In genomic region chr5:58043607-58043945, GRCh38 we compare ENCODE assay signal across 22 cellular contexts.
"Had no signal": no experiment of that assay in that cellular context is flagged by ENCODE, and none has a peak within 500 bp of the region (broad histone marks: within the 10 kb centered on the region; RNA-seq: fewer than 3 reads in every experiment).

No MANE protein-coding gene starts in this region.

- H3K9me3 ChIP-seq: body of pancreas, sigmoid colon, testis, uterus had no signal

- H3K27ac ChIP-seq: body of pancreas, cardiac muscle cell, sigmoid colon, testis, uterus, WERI-Rb-1 had no signal

- DNase-seq: activated CD4-positive, alpha-beta T cell treated with anti-CD3 and anti-CD28 coated beads, Interleukin-2, amount 10 ng/mL, durations not matched to agents 7 days and 5 days; activated CD4-positive, CD25-positive, alpha-beta regulatory T cell treated with anti-CD3 and anti-CD28 coated beads, Interleukin-2, amount 50 U/mL, for 72 hours; activated CD8-positive, alpha-beta memory T cell treated with anti-CD3 and anti-CD28 coated beads, Interleukin-2, amount 10 ng/mL, durations not matched to agents 7 days and 5 days; activated CD8-positive, alpha-beta T cell treated with anti-CD3 and anti-CD28 coated beads for 36 hours; activated gamma-delta T cell; activated naive CD4-positive, alpha-beta T cell treated with anti-CD3 and anti-CD28 coated beads, Interleukin-2, amount 50 U/mL, for 16 hours; activated naive CD8-positive, alpha-beta T cell treated with anti-CD3 and anti-CD28 coated beads, Interleukin-2, amount 50 U/mL, for 24 hours; anterior cingulate cortex; body of pancreas; cortex of kidney; kidney glomerular epithelial cell; naive B cell; retina; sigmoid colon; stimulated activated CD4-positive, alpha-beta T cell treated with anti-CD3 and anti-CD28 coated beads, Interleukin-4, amount 100 ng/mL, for 1 hour; stimulated activated naive CD4-positive, alpha-beta T cell; T-helper 1 cell; testis; uterus; WERI-Rb-1 had no signal

- FAIRE-seq: TTC549 had no signal

- H3K27me3 ChIP-seq: body of pancreas, cardiac muscle cell, sigmoid colon, testis, uterus had no signal

- H3K4me1 ChIP-seq: sigmoid colon, uterus had no signal

- ATAC-seq: activated CD8-positive, alpha-beta memory T cell treated with anti-CD3 and anti-CD28 coated beads, Interleukin-2, amount 10 ng/mL, durations not matched to agents 7 days and 5 days; activated CD8-positive, alpha-beta T cell treated with anti-CD3 and anti-CD28 coated beads for 36 hours; activated naive CD8-positive, alpha-beta T cell treated with anti-CD3 and anti-CD28 coated beads, Interleukin-2, amount 50 U/mL, for 24 hours; body of pancreas had no signal

- H3K4me3 ChIP-seq: body of pancreas, cardiac muscle cell, sigmoid colon, testis, uterus had no signal

- H3K36me3 ChIP-seq: cardiac muscle cell, sigmoid colon, uterus, WERI-Rb-1 had no signal
